In genomic region chr1:39995973-39996393, GRCh38 we compare ENCODE assay signal across 10 cellular contexts. TPM values are rescaled to one million over a fixed set of nuclear protein-coding genes. Genes with fewer than 3 reads are reported as not detected.
A peak's percentile ranks its signal among the peaks of the same experiment; 100 is the strongest.
DNase-seq lines count a peak whose midpoint lies in the region; ATAC-seq and TF ChIP-seq lines count a peak whose summit lies in the region.
"Had no signal": no experiment of that assay in that cellular context is flagged by ENCODE, and none has a peak within 500 bp of the region (broad histone marks: within the 10 kb centered on the region; RNA-seq: fewer than 3 reads in every experiment).

No MANE protein-coding gene starts in this region.

- H3K9me3 Mint-ChIP-seq in WTC11, result peaks cover 3% of the 10 kb centered on the region; the same call in 1 of the 2 replicates
- H3K9me3 Mint-ChIP-seq: activated naive CD4-positive, alpha-beta T cell treated with anti-CD3 and anti-CD28 coated beads, Interleukin-2, amount 50 U/mL, for 24 hours had no signal

- H3K36me3 Mint-ChIP-seq in WTC11, result no peaks in the 10 kb centered on the region
- H3K36me3 Mint-ChIP-seq: activated naive CD4-positive, alpha-beta T cell treated with anti-CD3 and anti-CD28 coated beads, Interleukin-2, amount 50 U/mL, for 24 hours had no signal

- POLR2A ChIA-PET in WTC11 (lab: Charles Lee), result no interaction called here

- ATAC-seq in GM18861 (IDR thresholded peaks at IDR 0.05; ENCODE audit: unreplicated experiment) (peak; percentile 63), HG02870 (IDR thresholded peaks at IDR 0.05; ENCODE audit: unreplicated experiment) (peak; percentile 70), WTC11 (peak; percentile 34), GM18505 (IDR thresholded peaks at IDR 0.05; ENCODE audit: unreplicated experiment) (no peak)

- H3K27me3 Mint-ChIP-seq in WTC11 (ENCODE audit: low read depth), result peaks cover 3% of the 10 kb centered on the region; the same call in 1 of the 2 replicates
- H3K27me3 Mint-ChIP-seq: activated naive CD4-positive, alpha-beta T cell treated with anti-CD3 and anti-CD28 coated beads, Interleukin-2, amount 50 U/mL, for 24 hours had no signal

- H3K4me1 Mint-ChIP-seq in WTC11, result 0 out of 2 replicates have a peak, but pooled peaks cover 3% of the 10 kb centered on the region

- H3K27ac Mint-ChIP-seq in WTC11, result no peak overlapping the region; the same call in 1 of the 2 replicates
- H3K27ac Mint-ChIP-seq: activated naive CD4-positive, alpha-beta T cell treated with anti-CD3 and anti-CD28 coated beads, Interleukin-2, amount 50 U/mL, for 24 hours had no signal

- CTCF ChIA-PET in WTC11 (lab: Charles Lee), result interaction anchor here (1.9 kb wide), 1 partner anchor 37 kb away, joined by 4 read pairs; no protein-coding TSS in a partner anchor

- DNase-seq in CD1c-positive myeloid dendritic cell (ENCODE audit: extremely low spot score), result peak; percentile 41
- DNase-seq in WTC11 (ENCODE audit: low spot score), result no peak
- no peak for DNase-seq in OCI-M2 (lab: John Stamatoyannopoulos, UW; ENCODE audit: unreplicated experiment)
- DNase-seq in LoVo (ENCODE audit: low spot score), result no peak
- no peak for DNase-seq in iPS-NIHi7 (ENCODE audit: extremely low spot score)
- DNase-seq: Calu3 had no signal

- H3K4me3 Mint-ChIP-seq in WTC11, result no peak overlapping the region
- H3K4me3 Mint-ChIP-seq: activated naive CD4-positive, alpha-beta T cell treated with anti-CD3 and anti-CD28 coated beads, Interleukin-2, amount 50 U/mL, for 24 hours had no signal

- TF ChIP-seq POLR2A in GM18505 (IDR thresholded peaks at IDR 0.05; ENCODE audit: borderline replicate concordance, extremely low read depth, insufficient read depth, insufficient read length), result no peak

- TF ChIP-seq CTCF in WTC11 (IDR thresholded peaks at IDR 0.05), result no peak

TF ChIP-seq in WTC11, 78 proteins besides CTCF, POLR2A, EP300 and RAD21 (continues in another document):
- TF ChIP-seq, protein P1, sequence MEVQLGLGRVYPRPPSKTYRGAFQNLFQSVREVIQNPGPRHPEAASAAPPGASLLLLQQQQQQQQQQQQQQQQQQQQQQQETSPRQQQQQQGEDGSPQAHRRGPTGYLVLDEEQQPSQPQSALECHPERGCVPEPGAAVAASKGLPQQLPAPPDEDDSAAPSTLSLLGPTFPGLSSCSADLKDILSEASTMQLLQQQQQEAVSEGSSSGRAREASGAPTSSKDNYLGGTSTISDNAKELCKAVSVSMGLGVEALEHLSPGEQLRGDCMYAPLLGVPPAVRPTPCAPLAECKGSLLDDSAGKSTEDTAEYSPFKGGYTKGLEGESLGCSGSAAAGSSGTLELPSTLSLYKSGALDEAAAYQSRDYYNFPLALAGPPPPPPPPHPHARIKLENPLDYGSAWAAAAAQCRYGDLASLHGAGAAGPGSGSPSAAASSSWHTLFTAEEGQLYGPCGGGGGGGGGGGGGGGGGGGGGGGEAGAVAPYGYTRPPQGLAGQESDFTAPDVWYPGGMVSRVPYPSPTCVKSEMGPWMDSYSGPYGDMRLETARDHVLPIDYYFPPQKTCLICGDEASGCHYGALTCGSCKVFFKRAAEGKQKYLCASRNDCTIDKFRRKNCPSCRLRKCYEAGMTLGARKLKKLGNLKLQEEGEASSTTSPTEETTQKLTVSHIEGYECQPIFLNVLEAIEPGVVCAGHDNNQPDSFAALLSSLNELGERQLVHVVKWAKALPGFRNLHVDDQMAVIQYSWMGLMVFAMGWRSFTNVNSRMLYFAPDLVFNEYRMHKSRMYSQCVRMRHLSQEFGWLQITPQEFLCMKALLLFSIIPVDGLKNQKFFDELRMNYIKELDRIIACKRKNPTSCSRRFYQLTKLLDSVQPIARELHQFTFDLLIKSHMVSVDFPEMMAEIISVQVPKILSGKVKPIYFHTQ (CRISPR knock-in tag; IDR thresholded peaks at IDR 0.05), result no peak
- TF ChIP-seq, protein P2, sequence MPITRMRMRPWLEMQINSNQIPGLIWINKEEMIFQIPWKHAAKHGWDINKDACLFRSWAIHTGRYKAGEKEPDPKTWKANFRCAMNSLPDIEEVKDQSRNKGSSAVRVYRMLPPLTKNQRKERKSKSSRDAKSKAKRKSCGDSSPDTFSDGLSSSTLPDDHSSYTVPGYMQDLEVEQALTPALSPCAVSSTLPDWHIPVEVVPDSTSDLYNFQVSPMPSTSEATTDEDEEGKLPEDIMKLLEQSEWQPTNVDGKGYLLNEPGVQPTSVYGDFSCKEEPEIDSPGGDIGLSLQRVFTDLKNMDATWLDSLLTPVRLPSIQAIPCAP (CRISPR knock-in tag; IDR thresholded peaks at IDR 0.05), result no peak
- TF ChIP-seq, protein P3, sequence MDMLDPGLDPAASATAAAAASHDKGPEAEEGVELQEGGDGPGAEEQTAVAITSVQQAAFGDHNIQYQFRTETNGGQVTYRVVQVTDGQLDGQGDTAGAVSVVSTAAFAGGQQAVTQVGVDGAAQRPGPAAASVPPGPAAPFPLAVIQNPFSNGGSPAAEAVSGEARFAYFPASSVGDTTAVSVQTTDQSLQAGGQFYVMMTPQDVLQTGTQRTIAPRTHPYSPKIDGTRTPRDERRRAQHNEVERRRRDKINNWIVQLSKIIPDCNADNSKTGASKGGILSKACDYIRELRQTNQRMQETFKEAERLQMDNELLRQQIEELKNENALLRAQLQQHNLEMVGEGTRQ (CRISPR knock-in tag; IDR thresholded peaks at IDR 0.05), result no peak
- TF ChIP-seq NR3C1 (CRISPR knock-in tag; conservative IDR thresholded peaks at IDR 0.05; ENCODE audit: low read depth), result no peak
- no peak for TF ChIP-seq FOXK1 (CRISPR knock-in tag; IDR thresholded peaks at IDR 0.05)
- TF ChIP-seq, protein P4, sequence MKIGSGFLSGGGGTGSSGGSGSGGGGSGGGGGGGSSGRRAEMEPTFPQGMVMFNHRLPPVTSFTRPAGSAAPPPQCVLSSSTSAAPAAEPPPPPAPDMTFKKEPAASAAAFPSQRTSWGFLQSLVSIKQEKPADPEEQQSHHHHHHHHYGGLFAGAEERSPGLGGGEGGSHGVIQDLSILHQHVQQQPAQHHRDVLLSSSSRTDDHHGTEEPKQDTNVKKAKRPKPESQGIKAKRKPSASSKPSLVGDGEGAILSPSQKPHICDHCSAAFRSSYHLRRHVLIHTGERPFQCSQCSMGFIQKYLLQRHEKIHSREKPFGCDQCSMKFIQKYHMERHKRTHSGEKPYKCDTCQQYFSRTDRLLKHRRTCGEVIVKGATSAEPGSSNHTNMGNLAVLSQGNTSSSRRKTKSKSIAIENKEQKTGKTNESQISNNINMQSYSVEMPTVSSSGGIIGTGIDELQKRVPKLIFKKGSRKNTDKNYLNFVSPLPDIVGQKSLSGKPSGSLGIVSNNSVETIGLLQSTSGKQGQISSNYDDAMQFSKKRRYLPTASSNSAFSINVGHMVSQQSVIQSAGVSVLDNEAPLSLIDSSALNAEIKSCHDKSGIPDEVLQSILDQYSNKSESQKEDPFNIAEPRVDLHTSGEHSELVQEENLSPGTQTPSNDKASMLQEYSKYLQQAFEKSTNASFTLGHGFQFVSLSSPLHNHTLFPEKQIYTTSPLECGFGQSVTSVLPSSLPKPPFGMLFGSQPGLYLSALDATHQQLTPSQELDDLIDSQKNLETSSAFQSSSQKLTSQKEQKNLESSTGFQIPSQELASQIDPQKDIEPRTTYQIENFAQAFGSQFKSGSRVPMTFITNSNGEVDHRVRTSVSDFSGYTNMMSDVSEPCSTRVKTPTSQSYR (CRISPR knock-in tag; IDR thresholded peaks at IDR 0.05), result no peak
- TF ChIP-seq, protein P5, sequence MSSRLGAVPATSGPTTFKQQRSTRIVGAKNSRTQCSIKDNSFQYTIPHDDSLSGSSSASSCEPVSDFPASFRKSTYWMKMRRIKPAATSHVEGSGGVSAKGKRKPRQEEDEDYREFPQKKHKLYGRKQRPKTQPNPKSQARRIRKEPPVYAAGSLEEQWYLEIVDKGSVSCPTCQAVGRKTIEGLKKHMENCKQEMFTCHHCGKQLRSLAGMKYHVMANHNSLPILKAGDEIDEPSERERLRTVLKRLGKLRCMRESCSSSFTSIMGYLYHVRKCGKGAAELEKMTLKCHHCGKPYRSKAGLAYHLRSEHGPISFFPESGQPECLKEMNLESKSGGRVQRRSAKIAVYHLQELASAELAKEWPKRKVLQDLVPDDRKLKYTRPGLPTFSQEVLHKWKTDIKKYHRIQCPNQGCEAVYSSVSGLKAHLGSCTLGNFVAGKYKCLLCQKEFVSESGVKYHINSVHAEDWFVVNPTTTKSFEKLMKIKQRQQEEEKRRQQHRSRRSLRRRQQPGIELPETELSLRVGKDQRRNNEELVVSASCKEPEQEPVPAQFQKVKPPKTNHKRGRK (CRISPR knock-in tag; IDR thresholded peaks at IDR 0.05; ENCODE audit: borderline replicate concordance), result no peak
- TF ChIP-seq, protein P6, sequence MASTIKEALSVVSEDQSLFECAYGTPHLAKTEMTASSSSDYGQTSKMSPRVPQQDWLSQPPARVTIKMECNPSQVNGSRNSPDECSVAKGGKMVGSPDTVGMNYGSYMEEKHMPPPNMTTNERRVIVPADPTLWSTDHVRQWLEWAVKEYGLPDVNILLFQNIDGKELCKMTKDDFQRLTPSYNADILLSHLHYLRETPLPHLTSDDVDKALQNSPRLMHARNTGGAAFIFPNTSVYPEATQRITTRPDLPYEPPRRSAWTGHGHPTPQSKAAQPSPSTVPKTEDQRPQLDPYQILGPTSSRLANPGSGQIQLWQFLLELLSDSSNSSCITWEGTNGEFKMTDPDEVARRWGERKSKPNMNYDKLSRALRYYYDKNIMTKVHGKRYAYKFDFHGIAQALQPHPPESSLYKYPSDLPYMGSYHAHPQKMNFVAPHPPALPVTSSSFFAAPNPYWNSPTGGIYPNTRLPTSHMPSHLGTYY (CRISPR knock-in tag; IDR thresholded peaks at IDR 0.05), result no peak
- no peak for TF ChIP-seq HMGXB4 (CRISPR knock-in tag; IDR thresholded peaks at IDR 0.05)
- no peak for TF ChIP-seq ZNF396 (CRISPR knock-in tag; IDR thresholded peaks at IDR 0.05; ENCODE audit: borderline replicate concordance)
- no peak for TF ChIP-seq ZNF138 (CRISPR knock-in tag; conservative IDR thresholded peaks at IDR 0.05)
- TF ChIP-seq KAT7 (CRISPR knock-in tag; IDR thresholded peaks at IDR 0.05; ENCODE audit: borderline replicate concordance), result no peak
- TF ChIP-seq CREM (CRISPR knock-in tag; IDR thresholded peaks at IDR 0.05), result no peak

RNA-seq across cellular contexts. Expression of gene MFSD2A, which starts 41.0 kb away (rescaled TPM):
- total RNA-seq in WTC11 (2021), result 11.5 to 14.0 TPM (median 12.9 TPM) in 3 replicates

RNA-seq across cellular contexts. Expression of gene CAP1, which starts 44.5 kb away (rescaled TPM):
- 258 to 304 TPM (median 277 TPM) in 3 replicates for total RNA-seq in WTC11 (2021)
